2 cellular contexts compared by ENCODE assay signal in the genomic region with DNA sequence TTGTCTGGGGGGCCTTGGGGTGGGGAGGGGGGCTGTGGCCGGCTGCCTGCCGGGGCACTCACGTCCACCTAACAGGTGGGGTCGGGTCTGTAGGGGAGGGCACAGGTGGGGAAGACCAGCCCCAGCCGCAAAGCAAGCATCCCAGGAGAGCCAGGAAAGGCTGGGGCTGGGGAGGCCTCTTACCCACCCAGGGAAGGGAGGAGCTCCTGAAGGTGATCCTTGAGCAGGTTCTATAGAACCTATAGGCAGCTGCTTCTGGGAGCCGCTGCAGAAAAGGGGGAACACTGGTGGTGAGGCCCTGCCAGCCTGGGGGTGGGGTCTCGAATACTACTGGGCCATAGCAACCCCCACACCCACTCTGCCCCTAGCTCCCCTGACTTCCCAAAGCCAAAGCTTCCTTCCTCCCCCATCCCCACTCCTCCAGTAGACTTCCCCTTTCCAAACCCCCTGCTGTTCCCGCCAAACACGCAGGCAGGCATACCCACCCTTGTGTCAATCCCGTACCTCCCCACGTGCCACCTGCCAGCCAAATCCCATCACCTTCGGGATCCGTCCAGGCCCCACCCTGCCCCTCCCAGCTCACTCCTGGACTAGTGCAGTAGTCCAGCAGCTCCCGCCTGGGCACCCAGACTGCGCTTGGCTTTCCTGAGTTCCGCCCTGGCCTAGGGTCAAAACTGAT.
TF ChIP-seq lines count a peak whose summit lies in the region.

No MANE protein-coding gene starts in this region.

TF ChIP-seq in SK-N-SH, 30 proteins besides CTCF, POLR2A, EP300 and RAD21:
- TF ChIP-seq, protein P1, sequence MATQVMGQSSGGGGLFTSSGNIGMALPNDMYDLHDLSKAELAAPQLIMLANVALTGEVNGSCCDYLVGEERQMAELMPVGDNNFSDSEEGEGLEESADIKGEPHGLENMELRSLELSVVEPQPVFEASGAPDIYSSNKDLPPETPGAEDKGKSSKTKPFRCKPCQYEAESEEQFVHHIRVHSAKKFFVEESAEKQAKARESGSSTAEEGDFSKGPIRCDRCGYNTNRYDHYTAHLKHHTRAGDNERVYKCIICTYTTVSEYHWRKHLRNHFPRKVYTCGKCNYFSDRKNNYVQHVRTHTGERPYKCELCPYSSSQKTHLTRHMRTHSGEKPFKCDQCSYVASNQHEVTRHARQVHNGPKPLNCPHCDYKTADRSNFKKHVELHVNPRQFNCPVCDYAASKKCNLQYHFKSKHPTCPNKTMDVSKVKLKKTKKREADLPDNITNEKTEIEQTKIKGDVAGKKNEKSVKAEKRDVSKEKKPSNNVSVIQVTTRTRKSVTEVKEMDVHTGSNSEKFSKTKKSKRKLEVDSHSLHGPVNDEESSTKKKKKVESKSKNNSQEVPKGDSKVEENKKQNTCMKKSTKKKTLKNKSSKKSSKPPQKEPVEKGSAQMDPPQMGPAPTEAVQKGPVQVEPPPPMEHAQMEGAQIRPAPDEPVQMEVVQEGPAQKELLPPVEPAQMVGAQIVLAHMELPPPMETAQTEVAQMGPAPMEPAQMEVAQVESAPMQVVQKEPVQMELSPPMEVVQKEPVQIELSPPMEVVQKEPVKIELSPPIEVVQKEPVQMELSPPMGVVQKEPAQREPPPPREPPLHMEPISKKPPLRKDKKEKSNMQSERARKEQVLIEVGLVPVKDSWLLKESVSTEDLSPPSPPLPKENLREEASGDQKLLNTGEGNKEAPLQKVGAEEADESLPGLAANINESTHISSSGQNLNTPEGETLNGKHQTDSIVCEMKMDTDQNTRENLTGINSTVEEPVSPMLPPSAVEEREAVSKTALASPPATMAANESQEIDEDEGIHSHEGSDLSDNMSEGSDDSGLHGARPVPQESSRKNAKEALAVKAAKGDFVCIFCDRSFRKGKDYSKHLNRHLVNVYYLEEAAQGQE (IDR thresholded peaks at IDR 0.05; ENCODE audit: low read depth, low read length) = no peak
- TF ChIP-seq SIN3A (IDR thresholded peaks at IDR 0.05; ENCODE audit: borderline replicate concordance, low read depth, low read length) (no peak), RFX5 (IDR thresholded peaks at IDR 0.05; ENCODE audit: low read length) (no peak)

TF ChIP-seq in SK-N-SH treated with all-trans-retinoic acid at 6 μM for 48 hours, 23 proteins besides CTCF, POLR2A, EP300 and RAD21:
- TF ChIP-seq OSR1 (CRISPR knock-in tag; IDR thresholded peaks at IDR 0.05) = no peak
- TF ChIP-seq SNAI2 (CRISPR knock-in tag; IDR thresholded peaks at IDR 0.05) = no peak
- TF ChIP-seq ZNF8 (CRISPR knock-in tag; IDR thresholded peaks at IDR 0.05) = no peak
- no peak for TF ChIP-seq GLIS3 (CRISPR knock-in tag; IDR thresholded peaks at IDR 0.05)
- TF ChIP-seq, protein P2, sequence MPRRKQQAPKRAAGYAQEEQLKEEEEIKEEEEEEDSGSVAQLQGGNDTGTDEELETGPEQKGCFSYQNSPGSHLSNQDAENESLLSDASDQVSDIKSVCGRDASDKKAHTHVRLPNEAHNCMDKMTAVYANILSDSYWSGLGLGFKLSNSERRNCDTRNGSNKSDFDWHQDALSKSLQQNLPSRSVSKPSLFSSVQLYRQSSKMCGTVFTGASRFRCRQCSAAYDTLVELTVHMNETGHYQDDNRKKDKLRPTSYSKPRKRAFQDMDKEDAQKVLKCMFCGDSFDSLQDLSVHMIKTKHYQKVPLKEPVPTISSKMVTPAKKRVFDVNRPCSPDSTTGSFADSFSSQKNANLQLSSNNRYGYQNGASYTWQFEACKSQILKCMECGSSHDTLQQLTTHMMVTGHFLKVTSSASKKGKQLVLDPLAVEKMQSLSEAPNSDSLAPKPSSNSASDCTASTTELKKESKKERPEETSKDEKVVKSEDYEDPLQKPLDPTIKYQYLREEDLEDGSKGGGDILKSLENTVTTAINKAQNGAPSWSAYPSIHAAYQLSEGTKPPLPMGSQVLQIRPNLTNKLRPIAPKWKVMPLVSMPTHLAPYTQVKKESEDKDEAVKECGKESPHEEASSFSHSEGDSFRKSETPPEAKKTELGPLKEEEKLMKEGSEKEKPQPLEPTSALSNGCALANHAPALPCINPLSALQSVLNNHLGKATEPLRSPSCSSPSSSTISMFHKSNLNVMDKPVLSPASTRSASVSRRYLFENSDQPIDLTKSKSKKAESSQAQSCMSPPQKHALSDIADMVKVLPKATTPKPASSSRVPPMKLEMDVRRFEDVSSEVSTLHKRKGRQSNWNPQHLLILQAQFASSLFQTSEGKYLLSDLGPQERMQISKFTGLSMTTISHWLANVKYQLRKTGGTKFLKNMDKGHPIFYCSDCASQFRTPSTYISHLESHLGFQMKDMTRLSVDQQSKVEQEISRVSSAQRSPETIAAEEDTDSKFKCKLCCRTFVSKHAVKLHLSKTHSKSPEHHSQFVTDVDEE (CRISPR knock-in tag; IDR thresholded peaks at IDR 0.05) = no peak
- TF ChIP-seq TCF4 (CRISPR knock-in tag; IDR thresholded peaks at IDR 0.05; ENCODE audit: borderline replicate concordance) = no peak
- TF ChIP-seq ISL1 (CRISPR knock-in tag; IDR thresholded peaks at IDR 0.05) = no peak
- TF ChIP-seq CSDC2 (CRISPR knock-in tag; IDR thresholded peaks at IDR 0.05) = no peak
- no peak for TF ChIP-seq TOX (CRISPR knock-in tag; IDR thresholded peaks at IDR 0.05; ENCODE audit: borderline replicate concordance)
- TF ChIP-seq, protein P3, sequence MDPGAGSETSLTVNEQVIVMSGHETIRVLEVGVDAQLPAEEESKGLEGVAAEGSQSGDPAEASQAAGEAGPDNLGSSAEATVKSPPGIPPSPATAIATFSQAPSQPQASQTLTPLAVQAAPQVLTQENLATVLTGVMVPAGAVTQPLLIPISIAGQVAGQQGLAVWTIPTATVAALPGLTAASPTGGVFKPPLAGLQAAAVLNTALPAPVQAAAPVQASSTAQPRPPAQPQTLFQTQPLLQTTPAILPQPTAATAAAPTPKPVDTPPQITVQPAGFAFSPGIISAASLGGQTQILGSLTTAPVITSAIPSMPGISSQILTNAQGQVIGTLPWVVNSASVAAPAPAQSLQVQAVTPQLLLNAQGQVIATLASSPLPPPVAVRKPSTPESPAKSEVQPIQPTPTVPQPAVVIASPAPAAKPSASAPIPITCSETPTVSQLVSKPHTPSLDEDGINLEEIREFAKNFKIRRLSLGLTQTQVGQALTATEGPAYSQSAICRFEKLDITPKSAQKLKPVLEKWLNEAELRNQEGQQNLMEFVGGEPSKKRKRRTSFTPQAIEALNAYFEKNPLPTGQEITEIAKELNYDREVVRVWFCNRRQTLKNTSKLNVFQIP (CRISPR knock-in tag; IDR thresholded peaks at IDR 0.05; ENCODE audit: borderline replicate concordance, low read depth) = no peak
- no peak for TF ChIP-seq ZNF70 (CRISPR knock-in tag; IDR thresholded peaks at IDR 0.05)
- no peak for TF ChIP-seq ESRRG (CRISPR knock-in tag; IDR thresholded peaks at IDR 0.05)
- no peak for TF ChIP-seq RARB (CRISPR knock-in tag; IDR thresholded peaks at IDR 0.05)
- TF ChIP-seq, protein P4, sequence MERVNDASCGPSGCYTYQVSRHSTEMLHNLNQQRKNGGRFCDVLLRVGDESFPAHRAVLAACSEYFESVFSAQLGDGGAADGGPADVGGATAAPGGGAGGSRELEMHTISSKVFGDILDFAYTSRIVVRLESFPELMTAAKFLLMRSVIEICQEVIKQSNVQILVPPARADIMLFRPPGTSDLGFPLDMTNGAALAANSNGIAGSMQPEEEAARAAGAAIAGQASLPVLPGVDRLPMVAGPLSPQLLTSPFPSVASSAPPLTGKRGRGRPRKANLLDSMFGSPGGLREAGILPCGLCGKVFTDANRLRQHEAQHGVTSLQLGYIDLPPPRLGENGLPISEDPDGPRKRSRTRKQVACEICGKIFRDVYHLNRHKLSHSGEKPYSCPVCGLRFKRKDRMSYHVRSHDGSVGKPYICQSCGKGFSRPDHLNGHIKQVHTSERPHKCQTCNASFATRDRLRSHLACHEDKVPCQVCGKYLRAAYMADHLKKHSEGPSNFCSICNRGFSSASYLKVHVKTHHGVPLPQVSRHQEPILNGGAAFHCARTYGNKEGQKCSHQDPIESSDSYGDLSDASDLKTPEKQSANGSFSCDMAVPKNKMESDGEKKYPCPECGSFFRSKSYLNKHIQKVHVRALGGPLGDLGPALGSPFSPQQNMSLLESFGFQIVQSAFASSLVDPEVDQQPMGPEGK (CRISPR knock-in tag; IDR thresholded peaks at IDR 0.05; ENCODE audit: borderline replicate concordance) = no peak
- no peak for TF ChIP-seq ZC3H10 (CRISPR knock-in tag; IDR thresholded peaks at IDR 0.05)
- TF ChIP-seq, protein P5, sequence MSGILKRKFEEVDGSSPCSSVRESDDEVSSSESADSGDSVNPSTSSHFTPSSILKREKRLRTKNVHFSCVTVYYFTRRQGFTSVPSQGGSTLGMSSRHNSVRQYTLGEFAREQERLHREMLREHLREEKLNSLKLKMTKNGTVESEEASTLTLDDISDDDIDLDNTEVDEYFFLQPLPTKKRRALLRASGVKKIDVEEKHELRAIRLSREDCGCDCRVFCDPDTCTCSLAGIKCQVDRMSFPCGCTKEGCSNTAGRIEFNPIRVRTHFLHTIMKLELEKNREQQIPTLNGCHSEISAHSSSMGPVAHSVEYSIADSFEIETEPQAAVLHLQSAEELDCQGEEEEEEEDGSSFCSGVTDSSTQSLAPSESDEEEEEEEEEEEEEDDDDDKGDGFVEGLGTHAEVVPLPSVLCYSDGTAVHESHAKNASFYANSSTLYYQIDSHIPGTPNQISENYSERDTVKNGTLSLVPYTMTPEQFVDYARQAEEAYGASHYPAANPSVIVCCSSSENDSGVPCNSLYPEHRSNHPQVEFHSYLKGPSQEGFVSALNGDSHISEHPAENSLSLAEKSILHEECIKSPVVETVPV (CRISPR knock-in tag; IDR thresholded peaks at IDR 0.05) = no peak
- TF ChIP-seq, protein P6, sequence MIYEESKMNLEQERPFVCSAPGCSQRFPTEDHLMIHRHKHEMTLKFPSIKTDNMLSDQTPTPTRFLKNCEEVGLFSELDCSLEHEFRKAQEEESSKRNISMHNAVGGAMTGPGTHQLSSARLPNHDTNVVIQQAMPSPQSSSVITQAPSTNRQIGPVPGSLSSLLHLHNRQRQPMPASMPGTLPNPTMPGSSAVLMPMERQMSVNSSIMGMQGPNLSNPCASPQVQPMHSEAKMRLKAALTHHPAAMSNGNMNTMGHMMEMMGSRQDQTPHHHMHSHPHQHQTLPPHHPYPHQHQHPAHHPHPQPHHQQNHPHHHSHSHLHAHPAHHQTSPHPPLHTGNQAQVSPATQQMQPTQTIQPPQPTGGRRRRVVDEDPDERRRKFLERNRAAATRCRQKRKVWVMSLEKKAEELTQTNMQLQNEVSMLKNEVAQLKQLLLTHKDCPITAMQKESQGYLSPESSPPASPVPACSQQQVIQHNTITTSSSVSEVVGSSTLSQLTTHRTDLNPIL (CRISPR knock-in tag; IDR thresholded peaks at IDR 0.05; ENCODE audit: low read depth) = no peak
- TF ChIP-seq ARNTL (CRISPR knock-in tag; IDR thresholded peaks at IDR 0.05; ENCODE audit: borderline replicate concordance, low read depth) = no peak
- no peak for TF ChIP-seq ZFP3 (CRISPR knock-in tag; IDR thresholded peaks at IDR 0.05)
